Comparison of ENCODE assay signal across 9 cellular contexts in the genomic region with DNA sequence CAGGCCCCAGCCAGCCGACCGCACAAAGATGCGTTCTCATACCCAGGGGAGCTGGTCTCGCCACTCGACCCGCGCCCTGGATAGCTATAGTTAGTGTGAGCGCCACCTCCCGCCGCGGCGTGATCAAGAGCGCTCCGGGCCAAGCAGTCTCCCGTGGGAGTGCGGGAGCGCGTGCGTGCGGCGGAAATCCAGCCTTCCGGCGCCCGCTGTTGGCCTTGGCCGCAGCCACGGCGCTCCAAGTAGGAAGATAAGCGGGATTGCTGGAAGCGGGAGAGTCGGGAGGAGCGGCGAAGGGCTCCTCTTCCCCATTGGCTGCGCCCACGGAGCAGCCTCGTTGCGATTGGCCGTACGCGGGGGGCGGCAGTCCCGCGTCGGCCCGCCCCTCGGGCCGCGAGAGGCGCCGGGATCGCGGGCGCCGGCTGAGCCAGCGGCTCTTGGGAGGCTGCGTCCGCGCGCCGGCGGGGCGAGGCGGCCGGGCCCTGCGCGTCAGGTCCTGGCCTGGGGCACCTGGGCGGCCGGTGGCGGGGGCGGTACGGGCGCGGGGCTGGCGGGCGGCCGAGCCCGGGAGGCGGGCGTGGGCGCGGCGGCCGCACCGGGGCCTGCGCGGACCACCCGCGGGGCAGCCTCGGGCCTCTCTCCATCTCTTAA. TPM values are rescaled to one million over a fixed set of nuclear protein-coding genes. Genes with fewer than 3 reads are reported as not detected.
A peak's percentile ranks its signal among the peaks of the same experiment; 100 is the strongest.
DNase-seq lines count a peak whose midpoint lies in the region; ATAC-seq and TF ChIP-seq lines count a peak whose summit lies in the region.
"Not testable (repeated sequence)": the region's sequence is repeated elsewhere in the genome, so short reads cannot be mapped to it uniquely, and the experiment has no call there.
"Had no signal": no experiment of that assay in that cellular context is flagged by ENCODE, and none has a peak within 500 bp of the region (broad histone marks: within the 10 kb centered on the region; RNA-seq: fewer than 3 reads in every experiment).

No MANE protein-coding gene starts in this region.

- TF ChIP-seq CTCF in CD8-positive, alpha-beta T cell (IDR thresholded peaks at IDR 0.05); epithelial cell of proximal tubule (conservative IDR thresholded peaks at IDR 0.05; ENCODE audit: low read depth, low read length); lower leg skin (IDR thresholded peaks at IDR 0.05); psoas muscle (IDR thresholded peaks at IDR 0.05): not testable (repeated sequence)

- H3K27me3 ChIP-seq in CD8-positive, alpha-beta T cell (ENCODE audit: insufficient read depth, low read length); psoas muscle (ENCODE audit: insufficient read depth in 3 of 3, low read length in 2 of 3): not testable (repeated sequence)

- not testable (repeated sequence) for ATAC-seq in CD8-positive, alpha-beta T cell; activated naive CD4-positive, alpha-beta T cell treated with anti-CD3 and anti-CD28 coated beads, Interleukin-2, amount 50 U/mL, for 72 hours
- ATAC-seq in psoas muscle: peak in 3 of 4 donors; percentile 61 to 77 (median 74)

- POLR2A ChIA-PET in CD8-positive, alpha-beta T cell (lab: Charles Lee): not testable (repeated sequence)

- DNase-seq in CD8-positive, alpha-beta T cell: peak in 5 of 7 experiments; percentile 3 to 55 (median 33)
- DNase-seq in activated CD4-positive, CD25-positive, alpha-beta regulatory T cell treated with anti-CD3 and anti-CD28 coated beads, Interleukin-2, amount 50 U/mL, for 16 hours (ENCODE audit: low read depth, low spot score): peak; percentile 3
- peak; percentile 21 to 57 for DNase-seq in activated naive CD4-positive, alpha-beta T cell treated with anti-CD3 and anti-CD28 coated beads, Interleukin-2, amount 50 U/mL, for 72 hours (ENCODE audit: low spot score in 2 of 2)
- not testable (repeated sequence) for DNase-seq in epithelial cell of proximal tubule (ENCODE audit: low read depth)
- DNase-seq in lower leg skin (ENCODE audit: low spot score in 2 of 2) (peak; percentile 28 to 84), psoas muscle (peak; percentile 75 to 88)

- H3K4me1 Mint-ChIP-seq in CD8-positive, alpha-beta T cell (ENCODE audit: low read depth); stimulated activated naive CD8-positive, alpha-beta T cell treated with anti-CD3 and anti-CD28 coated beads, Interleukin-15, Interleukin-2, amounts not matched to agents 100 ng/mL and 50 ng/mL, for 24 hours (ENCODE audit: low read depth): not testable (repeated sequence)

- WGBS in lower leg skin, 2 donors: no CpG with 5 or more reads among the region's 88 CpGs
- 0 to 22% (median 1%) methylated on average over 12 to 39 of the region's 88 CpGs for WGBS in psoas muscle, 3 donors

- CTCF ChIA-PET in CD8-positive, alpha-beta T cell (lab: Charles Lee): not testable (repeated sequence)

- not testable (repeated sequence) for H3K27ac Mint-ChIP-seq in CD8-positive, alpha-beta T cell; activated naive CD4-positive, alpha-beta T cell treated with anti-CD3 and anti-CD28 coated beads, Interleukin-2, amount 50 U/mL, for 72 hours; stimulated activated naive CD8-positive, alpha-beta T cell treated with anti-CD3 and anti-CD28 coated beads, Interleukin-15, Interleukin-2, amounts not matched to agents 100 ng/mL and 50 ng/mL, for 24 hours

- H3K9me3 Mint-ChIP-seq in CD8-positive, alpha-beta T cell; activated naive CD4-positive, alpha-beta T cell treated with anti-CD3 and anti-CD28 coated beads, Interleukin-2, amount 50 U/mL, for 72 hours; stimulated activated naive CD8-positive, alpha-beta T cell treated with anti-CD3 and anti-CD28 coated beads, Interleukin-15, Interleukin-2, amounts not matched to agents 100 ng/mL and 50 ng/mL, for 24 hours: not testable (repeated sequence)

- TF ChIP-seq POLR2A in lower leg skin (IDR thresholded peaks at IDR 0.05): not testable (repeated sequence)

- not testable (repeated sequence) for TF ChIP-seq RAD21 in Ishikawa (IDR thresholded peaks at IDR 0.05; ENCODE audit: low read depth)

- H3K36me3 Mint-ChIP-seq in CD8-positive, alpha-beta T cell; activated naive CD4-positive, alpha-beta T cell treated with anti-CD3 and anti-CD28 coated beads, Interleukin-2, amount 50 U/mL, for 72 hours; stimulated activated naive CD8-positive, alpha-beta T cell treated with anti-CD3 and anti-CD28 coated beads, Interleukin-15, Interleukin-2, amounts not matched to agents 100 ng/mL and 50 ng/mL, for 24 hours (ENCODE audit: low read depth): not testable (repeated sequence)

- not testable (repeated sequence) for H3K27ac ChIP-seq in CD8-positive, alpha-beta T cell (ENCODE audit: low read depth, low read length); psoas muscle

- intact Hi-C loops in CD8-positive, alpha-beta T cell (cut with DNase I, micrococcal nuclease); lower leg skin (cut with DNase I; ENCODE audit: low total_unique reads); psoas muscle (cut with DNase I): not testable (repeated sequence)

- H3K9me3 ChIP-seq in CD8-positive, alpha-beta T cell (ENCODE audit: low read length); psoas muscle: not testable (repeated sequence)

- H3K27me3 Mint-ChIP-seq in CD8-positive, alpha-beta T cell (ENCODE audit: low read depth); stimulated activated naive CD8-positive, alpha-beta T cell treated with anti-CD3 and anti-CD28 coated beads, Interleukin-15, Interleukin-2, amounts not matched to agents 100 ng/mL and 50 ng/mL, for 24 hours: not testable (repeated sequence)

- not testable (repeated sequence) for H3K36me3 ChIP-seq in CD8-positive, alpha-beta T cell (ENCODE audit: insufficient read depth, low read length); psoas muscle (ENCODE audit: insufficient read depth in 1 of 2, low read depth in 1 of 2)

- not testable (repeated sequence) for H3K4me1 ChIP-seq in CD8-positive, alpha-beta T cell (ENCODE audit: insufficient read depth, low read length); psoas muscle

- not testable (repeated sequence) for TF ChIP-seq EP300 in Ishikawa (IDR thresholded peaks at IDR 0.05; ENCODE audit: borderline replicate concordance)

- H3K4me3 ChIP-seq in CD8-positive, alpha-beta T cell (ENCODE audit: low read depth, low read length); lower leg skin (ENCODE audit: low read depth, poor library complexity, severe bottlenecking): not testable (repeated sequence)
- H3K4me3 ChIP-seq in epithelial cell of proximal tubule (ENCODE audit: low read depth, low read length) (peak overlapping the region; percentile 44), psoas muscle (peak overlapping the region; percentile 63)

- H3K4me3 Mint-ChIP-seq in CD8-positive, alpha-beta T cell: peak overlapping the region; percentile 81
- peak overlapping the region; percentile 68 for H3K4me3 Mint-ChIP-seq in stimulated activated naive CD8-positive, alpha-beta T cell treated with anti-CD3 and anti-CD28 coated beads, Interleukin-15, Interleukin-2, amounts not matched to agents 100 ng/mL and 50 ng/mL, for 24 hours

TF ChIP-seq in Ishikawa, 13 proteins besides CTCF, POLR2A, EP300 and RAD21:
- TF ChIP-seq, protein P1, sequence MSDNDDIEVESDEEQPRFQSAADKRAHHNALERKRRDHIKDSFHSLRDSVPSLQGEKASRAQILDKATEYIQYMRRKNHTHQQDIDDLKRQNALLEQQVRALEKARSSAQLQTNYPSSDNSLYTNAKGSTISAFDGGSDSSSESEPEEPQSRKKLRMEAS (IDR thresholded peaks at IDR 0.05): peak; percentile 56

RNA-seq across cellular contexts. Expression of gene GOLGA6L22, which starts 35.9 kb away (rescaled TPM):
- not detected for total RNA-seq in CD8-positive, alpha-beta T cell
- not detected for total RNA-seq in activated naive CD4-positive, alpha-beta T cell treated with anti-CD3 and anti-CD28 coated beads, Interleukin-2, amount 50 U/mL, for 72 hours
- total RNA-seq in epithelial cell of proximal tubule: not detected in 2 replicates
- not detected for total RNA-seq in lower leg skin
- not detected for total RNA-seq in psoas muscle
- not detected for polyA plus RNA-seq in psoas muscle
- total RNA-seq: foreskin keratinocyte had no signal
- polyA plus RNA-seq: foreskin keratinocyte had no signal
